8 cellular contexts compared by ENCODE assay signal in genomic region chr1:28369518-28370219, GRCh38. TPM values are rescaled to one million over a fixed set of nuclear protein-coding genes. Genes with fewer than 3 reads are reported as not detected.
DNase-seq lines count a peak whose midpoint lies in the region; ATAC-seq and TF ChIP-seq lines count a peak whose summit lies in the region.

Gene PHACTR4, plus strand, starts transcription at chr1:28369740. Its CDS starts 37,708 bp downstream, at chr1:28407448.

- DNase-seq in AG09319 (ENCODE audit: extremely low read depth, low read depth) (peak; percentile 75), NCI-H446 treated with DMSO at 0.1 percent for 48 hours (lab: John Stamatoyannopoulos, UW) (peak; percentile 87), cerebellum (ENCODE audit: low spot score) (peak; percentile 94), kidney epithelial cell (ENCODE audit: low read depth) (peak; percentile 86)
- peak; percentile 65 to 73 for DNase-seq in activated CD4-positive, alpha-beta T cell treated with anti-CD3 and anti-CD28 coated beads for 24 hours (ENCODE audit: low read depth in 2 of 2)
- peak; percentile 92 for DNase-seq in stimulated activated CD4-positive, alpha-beta T cell treated with anti-CD3 and anti-CD28 coated beads, Interleukin-15, amount 100 ng/mL, for 24 hours

- peak within 1 kb of the TSS; percentile 73 for H3K4me3 ChIP-seq in kidney epithelial cell (ENCODE audit: low read depth, low read length)

- ATAC-seq in GM19025 (IDR thresholded peaks at IDR 0.05; ENCODE audit: low read depth, unreplicated experiment) (peak; percentile 80), HG03342 (IDR thresholded peaks at IDR 0.05; ENCODE audit: unreplicated experiment) (peak; percentile 80)

- no peak for TF ChIP-seq CTCF in AG09319 (IDR thresholded peaks at IDR 0.05; ENCODE audit: low read depth, low read length)
- TF ChIP-seq CTCF in kidney epithelial cell (IDR thresholded peaks at IDR 0.05; ENCODE audit: insufficient read depth, low read length, poor library complexity, severe bottlenecking): no peak

- no peaks in the 10 kb centered on the region for H3K27me3 ChIP-seq in kidney epithelial cell (ENCODE audit: control insufficient read depth, insufficient read depth, low read length)

- H3K36me3 ChIP-seq in kidney epithelial cell (ENCODE audit: control insufficient read depth, insufficient read depth, low read length): no peaks in the 10 kb centered on the region

RNA-seq across cellular contexts. Expression of gene PHACTR4, which starts in this region (rescaled TPM):
- 15.1 TPM for total RNA-seq in cerebellum
- total RNA-seq in kidney epithelial cell: 31.3 and 31.8 TPM in 2 replicates

Comparison
In these comparisons a context has a peak if more than half of its experiments do, and no peak if none do; other contexts are left out.
1. Peak in every context shown above with its lines: DNase-seq, ATAC-seq and H3K4me3 ChIP-seq.